21 cellular contexts compared by ENCODE assay signal in genomic region chrX:84320606-84321005, GRCh38.
"Had no signal": no experiment of that assay in that cellular context is flagged by ENCODE, and none has a peak within 500 bp of the region (broad histone marks: within the 10 kb centered on the region; RNA-seq: fewer than 3 reads in every experiment).

No MANE protein-coding gene starts in this region.

- H3K4me1 ChIP-seq: heart right ventricle, left ventricle myocardium inferior, prostate gland, right atrium auricular region, tibial nerve had no signal

- ATAC-seq: activated T-helper 17 cell treated with anti-CD3 and anti-CD28 coated beads, Interleukin-2, amount 50 U/mL, for 72 hours; heart right ventricle; stimulated activated naive CD8-positive, alpha-beta T cell treated with anti-CD3 and anti-CD28 coated beads, Interleukin-15, Interleukin-2, amounts not matched to agents 100 U/mL and 50 U/mL, for 24 hours had no signal

- H3K36me3 ChIP-seq: left ventricle myocardium inferior, prostate gland, right atrium auricular region, tibial nerve had no signal

- DNase-seq: activated B cell treated with CpG ODN at 0.5 μM for 24 hours; activated CD4-positive, alpha-beta memory T cell treated with anti-CD3 and anti-CD28 coated beads for 36 hours; activated CD4-positive, alpha-beta T cell treated with anti-CD3 and anti-CD28 coated beads for 4 hours; activated naive CD4-positive, alpha-beta T cell; activated naive CD8-positive, alpha-beta T cell treated with anti-CD3 and anti-CD28 coated beads for 36 hours; activated T-cell treated with anti-CD3 and anti-CD28 coated beads, Interleukin-2, amount 50 U/mL, for 1 hour; amygdala; erythroblast; heart right ventricle; kidney glomerular epithelial cell; left ventricle myocardium inferior; mammary epithelial cell; midbrain; occipital lobe; stimulated activated CD4-positive, alpha-beta T cell treated with anti-CD3 and anti-CD28 coated beads, Interleukin-2, amount 100 ng/mL, for 24 hours; stimulated activated naive CD8-positive, alpha-beta T cell treated with anti-CD3 and anti-CD28 coated beads, Interleukin-15, Interleukin-2, amounts not matched to agents 100 U/mL and 50 U/mL, for 24 hours had no signal

- H3K27me3 ChIP-seq: heart right ventricle, right atrium auricular region, tibial nerve had no signal

- H3K4me3 ChIP-seq: coronary artery, heart right ventricle, left ventricle myocardium inferior, prostate gland, right atrium auricular region, tibial nerve had no signal

- H3K9me3 ChIP-seq: prostate gland, tibial nerve had no signal

- H3K27ac ChIP-seq: coronary artery, heart right ventricle, left ventricle myocardium inferior, prostate gland, right atrium auricular region, tibial nerve had no signal
